Comparison of ENCODE assay signal across 9 cellular contexts in the genomic region with DNA sequence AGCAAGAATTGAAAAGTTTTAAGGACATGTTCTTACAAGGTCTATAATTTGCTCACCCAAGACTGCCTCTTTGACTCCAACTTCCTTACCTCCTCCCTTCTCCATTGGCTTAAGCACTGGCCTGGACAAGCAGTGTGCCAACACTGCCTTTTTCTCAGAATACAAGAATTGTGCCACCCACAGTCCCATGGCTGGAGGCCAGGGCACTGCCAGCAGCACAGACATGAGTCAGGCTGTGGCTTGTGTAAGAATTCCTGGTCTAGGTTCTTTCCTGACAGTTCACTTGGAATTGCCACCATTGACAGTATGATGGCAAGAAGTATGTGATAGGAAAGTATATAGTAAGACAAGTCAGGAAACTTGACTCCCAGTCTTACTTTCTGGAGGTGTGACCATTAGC.
DNase-seq lines count a peak whose midpoint lies in the region; ATAC-seq and TF ChIP-seq lines count a peak whose summit lies in the region.
"Had no signal": no experiment of that assay in that cellular context is flagged by ENCODE, and none has a peak within 500 bp of the region (broad histone marks: within the 10 kb centered on the region; RNA-seq: fewer than 3 reads in every experiment).

No MANE protein-coding gene starts in this region.

- peak overlapping the region; percentile 78 for H3K27ac Mint-ChIP-seq in osteocyte (ENCODE audit: unreplicated experiment)
- H3K27ac Mint-ChIP-seq: activated CD8-positive, alpha-beta T cell treated with anti-CD3 and anti-CD28 coated beads for 36 hours had no signal

- peaks cover 6% of the 10 kb centered on the region for H3K9me3 Mint-ChIP-seq in osteocyte (ENCODE audit: unreplicated experiment)
- H3K9me3 Mint-ChIP-seq: activated CD8-positive, alpha-beta T cell treated with anti-CD3 and anti-CD28 coated beads for 36 hours had no signal

- CTCF ChIA-PET in GM10248 (lab: Yijun Ruan, JAX) = interaction anchor here (1.1 to 2.1 kb wide), 2 partner anchors 9 to 15 kb away, joined by 3 to 7 read pairs; no protein-coding TSS in a partner anchor

- no peaks in the 10 kb centered on the region for H3K36me3 Mint-ChIP-seq in osteocyte (ENCODE audit: unreplicated experiment)

- peak in 11 of 14 donors; percentile 9 to 86 (median 60) for DNase-seq in C1 segment of cervical spinal cord (lab: John Stamatoyannopoulos, UW)
- DNase-seq in SK-MEL-5 (ENCODE audit: low read depth, low spot score) = peak; percentile 65
- DNase-seq in fibroblast of the aortic adventitia (ENCODE audit: low read depth) = peak; percentile 62
- DNase-seq in osteocyte (ENCODE audit: extremely low spot score, unreplicated experiment) = peak; percentile 90
- no peak for DNase-seq in MV-4-11 (lab: John Stamatoyannopoulos, UW)
- no peak for DNase-seq in NCI-H2107 treated with DMSO at 0.1 percent for 48 hours (lab: John Stamatoyannopoulos, UW; ENCODE audit: unreplicated experiment)
- DNase-seq in GM10248 (ENCODE audit: extremely low spot score) = no peak
- DNase-seq: activated CD8-positive, alpha-beta T cell treated with anti-CD3 and anti-CD28 coated beads for 36 hours had no signal

- ATAC-seq in GM21381 (IDR thresholded peaks at IDR 0.05; ENCODE audit: unreplicated experiment) = no peak
- ATAC-seq: activated CD8-positive, alpha-beta T cell treated with anti-CD3 and anti-CD28 coated beads for 36 hours had no signal

- in situ Hi-C loops in SK-MEL-5 (cut with HindIII; ENCODE audit: low pct_unique_long_range_greater_than_20kb, low sequenced_read_pairs) = no loop called here

- no peak for TF ChIP-seq CTCF in fibroblast of the aortic adventitia (IDR thresholded peaks at IDR 0.05; ENCODE audit: insufficient read depth, low read length)
- no peak for TF ChIP-seq CTCF in osteocyte (IDR thresholded peaks at IDR 0.05)
- TF ChIP-seq CTCF in GM10248 (IDR thresholded peaks at IDR 0.05; ENCODE audit: control extremely low read depth, extremely low read depth, low read depth, missing control alignments) = no peak

- no peak overlapping the region for H3K4me3 Mint-ChIP-seq in osteocyte (ENCODE audit: unreplicated experiment)
- H3K4me3 Mint-ChIP-seq: activated CD8-positive, alpha-beta T cell treated with anti-CD3 and anti-CD28 coated beads for 36 hours had no signal

- H3K4me3 ChIP-seq in fibroblast of the aortic adventitia (ENCODE audit: low read depth, low read length) = no peak overlapping the region

- POLR2A ChIA-PET in GM10248 (lab: Yijun Ruan, JAX) = no interaction called here

- H3K4me1 Mint-ChIP-seq in osteocyte (ENCODE audit: unreplicated experiment) = peaks cover 23% of the 10 kb centered on the region

- H3K27me3 Mint-ChIP-seq in osteocyte (ENCODE audit: unreplicated experiment) = no peaks in the 10 kb centered on the region

Comparison
In these comparisons a context has a peak if more than half of its experiments do, and no peak if none do; other contexts are left out.
1. DNase-seq: peak in C1 segment of cervical spinal cord (11 of 14), SK-MEL-5 (single experiment), fibroblast of the aortic adventitia (single experiment) and osteocyte (single experiment); none in MV-4-11 (single experiment), NCI-H2107 treated with DMSO at 0.1 percent for 48 hours (single experiment) and GM10248 (single experiment).